In the genomic region with DNA sequence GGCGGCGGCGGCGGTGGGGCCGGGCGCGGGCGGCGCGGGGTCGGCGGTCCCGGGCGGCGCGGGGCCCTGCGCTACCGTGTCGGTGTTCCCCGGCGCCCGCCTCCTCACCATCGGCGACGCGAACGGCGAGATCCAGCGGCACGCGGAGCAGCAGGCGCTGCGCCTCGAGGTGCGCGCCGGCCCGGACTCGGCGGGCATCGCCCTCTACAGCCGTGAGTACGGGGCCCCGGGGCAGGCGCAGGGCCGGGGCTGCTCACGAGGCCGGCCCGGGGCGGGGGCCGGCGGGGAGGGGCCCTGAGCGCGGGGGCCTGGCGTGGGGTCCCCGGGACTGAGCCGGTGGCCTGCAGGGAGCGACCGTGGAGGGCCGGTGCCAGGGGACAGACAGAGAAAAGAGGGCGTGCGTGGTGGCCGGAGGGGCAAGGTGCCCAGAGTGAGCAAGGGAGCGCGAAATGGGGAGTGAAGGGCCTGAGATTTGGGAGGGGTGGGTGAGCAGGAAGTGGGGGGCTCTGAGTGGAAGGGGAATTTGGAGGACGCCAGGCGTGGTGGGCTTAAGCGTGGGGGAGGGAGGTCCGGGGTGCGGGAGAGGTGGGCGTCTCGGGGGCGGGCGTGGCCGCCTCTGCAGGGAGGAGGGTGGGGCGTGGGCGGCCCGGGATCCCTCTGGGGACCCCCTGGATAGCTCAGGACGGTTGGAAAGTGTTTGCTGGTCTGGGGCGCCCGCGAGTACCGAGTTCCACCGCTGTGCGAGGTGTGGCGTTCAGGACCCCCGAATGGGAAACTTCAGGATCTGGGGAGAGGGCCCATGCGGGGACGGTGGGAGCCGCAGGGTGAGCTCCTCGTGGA, we compare ENCODE assay signal across 8 cellular contexts. TPM values are rescaled to one million over a fixed set of nuclear protein-coding genes. Genes with fewer than 3 reads are reported as not detected.
DNase-seq lines count a peak whose midpoint lies in the region; ATAC-seq and TF ChIP-seq lines count a peak whose summit lies in the region.

No MANE protein-coding gene starts in this region.

- no peaks in the 10 kb centered on the region for H3K27me3 Mint-ChIP-seq in CD4-positive, alpha-beta T cell
- H3K27me3 Mint-ChIP-seq in progenitor cell of endocrine pancreas: no peaks in the 10 kb centered on the region

- no peak for TF ChIP-seq CTCF in CD4-positive, alpha-beta T cell (IDR thresholded peaks at IDR 0.05)
- TF ChIP-seq CTCF in progenitor cell of endocrine pancreas (IDR thresholded peaks at IDR 0.05; ENCODE audit: unreplicated experiment): peak; percentile 46

- H3K36me3 Mint-ChIP-seq in CD4-positive, alpha-beta T cell (ENCODE audit: low read depth): no peaks in the 10 kb centered on the region
- H3K36me3 Mint-ChIP-seq in progenitor cell of endocrine pancreas (ENCODE audit: insufficient read depth): no peaks in the 10 kb centered on the region

- ATAC-seq in CD4-positive, alpha-beta T cell (ENCODE audit: poor library complexity): no peak
- ATAC-seq in GM21576 (IDR thresholded peaks at IDR 0.05; ENCODE audit: unreplicated experiment) (peak; percentile 4), Right ventricle myocardium superior (ENCODE audit: poor library complexity) (no peak)

- no peaks in the 10 kb centered on the region for H3K27me3 ChIP-seq in CD4-positive, alpha-beta T cell (ENCODE audit: control insufficient read depth, insufficient read depth, low read length)

- DNase-seq in CD4-positive, alpha-beta T cell: peak in 7 of 10 experiments; percentile 6 to 49 (median 19)
- peak; percentile 72 for DNase-seq in NCI-H69 (lab: John Stamatoyannopoulos, UW)
- DNase-seq in activated gamma-delta T cell treated with Interleukin-2 at 50 U/mL for 16 hours: peak; percentile 23
- peak; percentile 71 for DNase-seq in Right ventricle myocardium superior
- peak; percentile 39 for DNase-seq in progenitor cell of endocrine pancreas (ENCODE audit: low spot score, unreplicated experiment)
- DNase-seq in NCI-H510A (lab: John Stamatoyannopoulos, UW): no peak
- DNase-seq in NCI-H2029 (lab: John Stamatoyannopoulos, UW): no peak

- H3K27ac ChIP-seq in CD4-positive, alpha-beta T cell (ENCODE audit: low read depth, low read length): no peak overlapping the region

- H3K4me1 Mint-ChIP-seq in CD4-positive, alpha-beta T cell (ENCODE audit: low read depth): peaks cover 18% of the 10 kb centered on the region
- peaks cover 9% of the 10 kb centered on the region for H3K4me1 Mint-ChIP-seq in progenitor cell of endocrine pancreas (ENCODE audit: low read depth)

- peak overlapping the region; percentile 86 for H3K4me3 Mint-ChIP-seq in CD4-positive, alpha-beta T cell
- peak overlapping the region; percentile 77 for H3K4me3 Mint-ChIP-seq in progenitor cell of endocrine pancreas (ENCODE audit: low read depth)

- no peaks in the 10 kb centered on the region for H3K9me3 ChIP-seq in CD4-positive, alpha-beta T cell (ENCODE audit: control insufficient read depth, low read length)

- peak overlapping the region; percentile 31 for H3K27ac Mint-ChIP-seq in CD4-positive, alpha-beta T cell
- H3K27ac Mint-ChIP-seq in progenitor cell of endocrine pancreas: peak overlapping the region; percentile 88

- POLR2A ChIA-PET in CD4-positive, alpha-beta T cell (lab: Charles Lee): interaction anchor here (1.0 to 2.5 kb wide), 7 partner anchors 16 to 306 kb away, joined by 3 to 21 read pairs (median 5); partner anchors contain the start of genes DNM2, KRI1 and TMED1

- intact Hi-C loops in CD4-positive, alpha-beta T cell (cut with DNase I, micrococcal nuclease): loop anchor here (1.0 to 10.0 kb wide), 4 partner anchors 53 to 505 kb away; partner anchors contain the start of genes TIMM29 (in 2 of the 2), YIPF2 (in 2 of the 2) and CDKN2D (in 1 of the 2)
- intact Hi-C loops in Right ventricle myocardium superior (cut with DNase I): no loop called here

- CTCF ChIA-PET in CD4-positive, alpha-beta T cell (lab: Charles Lee): interaction anchor here (0.9 to 1.5 kb wide), 3 partner anchors 8 to 155 kb away, joined by 3 to 7 read pairs (median 4); partner anchors contain the start of gene TMED1

- no peaks in the 10 kb centered on the region for H3K9me3 Mint-ChIP-seq in CD4-positive, alpha-beta T cell
- no peaks in the 10 kb centered on the region for H3K9me3 Mint-ChIP-seq in progenitor cell of endocrine pancreas (ENCODE audit: low read depth)

RNA-seq across cellular contexts. Expression of gene CARM1, which starts 0.6 kb away (rescaled TPM):
- total RNA-seq in CD4-positive, alpha-beta T cell: 10 to 100 TPM; 17.5 to 18.0 TPM
- 29.9 TPM for total RNA-seq in Right ventricle myocardium superior
- total RNA-seq in progenitor cell of endocrine pancreas: 77.6 and 86.0 TPM in 2 replicates

RNA-seq across cellular contexts. Expression of gene C19orf38, which starts 23.7 kb away (rescaled TPM):
- total RNA-seq in CD4-positive, alpha-beta T cell: 1 to 10 TPM; 1.8 to 2.1 TPM
- total RNA-seq in Right ventricle myocardium superior (0.59 TPM), progenitor cell of endocrine pancreas (0.31 and 0.33 TPM in 2 replicates)

RNA-seq across cellular contexts. Expression of gene TMED1, which starts 35.9 kb away (rescaled TPM):
- 1 to 10 TPM; 6.7 to 7.0 TPM for total RNA-seq in CD4-positive, alpha-beta T cell
- total RNA-seq in Right ventricle myocardium superior: 30.8 TPM
- 32.6 and 39.3 TPM in 2 replicates for total RNA-seq in progenitor cell of endocrine pancreas

RNA-seq across cellular contexts. Expression of gene YIPF2, which starts 56.5 kb away (rescaled TPM):
- 10 to 100 TPM; 21.1 to 21.7 TPM for total RNA-seq in CD4-positive, alpha-beta T cell
- total RNA-seq in Right ventricle myocardium superior: 13.7 TPM
- 49.1 and 53.3 TPM in 2 replicates for total RNA-seq in progenitor cell of endocrine pancreas

RNA-seq across cellular contexts. Expression of gene TIMM29, which starts 56.7 kb away (rescaled TPM):
- total RNA-seq in CD4-positive, alpha-beta T cell: 10 to 100 TPM; 22.6 to 24.8 TPM
- total RNA-seq in Right ventricle myocardium superior: 11.8 TPM
- total RNA-seq in progenitor cell of endocrine pancreas: 25.6 and 29.4 TPM in 2 replicates

Comparison
In these comparisons a context has a peak if more than half of its experiments do, and no peak if none do; other contexts are left out.
1. DNase-seq: peak in CD4-positive, alpha-beta T cell (7 of 10), NCI-H69 (single experiment), activated gamma-delta T cell treated with Interleukin-2 at 50 U/mL for 16 hours (single experiment), Right ventricle myocardium superior (single experiment) and progenitor cell of endocrine pancreas (single experiment); none in NCI-H510A (single experiment) and NCI-H2029 (single experiment).